ENCODE assay signal across 24 cellular contexts in genomic region chr16:89398924-89399323, GRCh38.
A peak's percentile ranks its signal among the peaks of the same experiment; 100 is the strongest.
DNase-seq lines count a peak whose midpoint lies in the region; ATAC-seq, FAIRE-seq and TF ChIP-seq lines count a peak whose summit lies in the region.
"Had no signal": no experiment of that assay in that cellular context is flagged by ENCODE, and none has a peak within 500 bp of the region (broad histone marks: within the 10 kb centered on the region; RNA-seq: fewer than 3 reads in every experiment).

No MANE protein-coding gene starts in this region.

- peaks cover 32 to 43% of the 10 kb centered on the region in 2 donors for H3K4me1 ChIP-seq in kidney (ENCODE audit: control insufficient read depth in 1 of 2, insufficient read depth in 1 of 2, low read depth in 1 of 2, low read length in 2 of 2)
- H3K4me1 ChIP-seq: breast epithelium had no signal

- CTCF ChIA-PET in activated CD8-positive, alpha-beta T cell treated with anti-CD3 and anti-CD28 coated beads, Interleukin-2, amount 10 ng/mL, durations not matched to agents 7 days and 5 days (lab: Charles Lee) = no interaction called here

- H3K36me3 ChIP-seq in kidney (ENCODE audit: control insufficient read depth in 1 of 2, insufficient read depth in 2 of 2, low read length in 2 of 2) = no peaks in the 10 kb centered on the region
- H3K36me3 ChIP-seq: breast epithelium, sigmoid colon, vagina had no signal

- peak overlapping the region in 1 of 2 donors; percentile 26 for H3K9ac ChIP-seq in kidney (ENCODE audit: low read length in 2 of 2)
- H3K9ac ChIP-seq: KMS-11 had no signal

- no peak overlapping the region for H3K4me3 Mint-ChIP-seq in activated CD8-positive, alpha-beta T cell treated with anti-CD3 and anti-CD28 coated beads, Interleukin-2, amount 10 ng/mL, durations not matched to agents 7 days and 5 days
- no peak overlapping the region for H3K4me3 Mint-ChIP-seq in stimulated activated effector memory CD8-positive, alpha-beta T cell treated with anti-CD3 and anti-CD28 coated beads, Interleukin-12 subunit alpha, Interleukin-12 subunit beta, amount 100 ng/mL, for 72 hours

- H3K27ac Mint-ChIP-seq in activated naive CD4-positive, alpha-beta T cell treated with anti-CD3 and anti-CD28 coated beads, Interleukin-2, amount 50 U/mL, for 72 hours = peak overlapping the region; percentile 68 to 88
- H3K27ac Mint-ChIP-seq in activated CD8-positive, alpha-beta T cell treated with anti-CD3 and anti-CD28 coated beads, Interleukin-2, amount 10 ng/mL, durations not matched to agents 7 days and 5 days = peak overlapping the region; percentile 74
- peak overlapping the region; percentile 89 for H3K27ac Mint-ChIP-seq in stimulated activated effector memory CD8-positive, alpha-beta T cell treated with anti-CD3 and anti-CD28 coated beads, Interleukin-12 subunit alpha, Interleukin-12 subunit beta, amount 100 ng/mL, for 72 hours

- intact Hi-C loops in kidney (cut with DNase I) = no loop called here

- no peaks in the 10 kb centered on the region for H3K27me3 Mint-ChIP-seq in activated CD8-positive, alpha-beta T cell treated with anti-CD3 and anti-CD28 coated beads, Interleukin-2, amount 10 ng/mL, durations not matched to agents 7 days and 5 days (ENCODE audit: low read depth)

- no peaks in the 10 kb centered on the region for H3K9me3 ChIP-seq in kidney (ENCODE audit: control insufficient read depth in 1 of 2, low read length in 2 of 2)
- H3K9me3 ChIP-seq: breast epithelium, Caco-2, sigmoid colon, vagina had no signal

- no peak overlapping the region for H3K4me3 ChIP-seq in kidney (ENCODE audit: low read length in 2 of 2)
- H3K4me3 ChIP-seq: breast epithelium, sigmoid colon, vagina had no signal

- H3K27ac ChIP-seq in kidney (ENCODE audit: low read depth in 2 of 2, low read length in 2 of 2) = no peak overlapping the region
- H3K27ac ChIP-seq: breast epithelium, KMS-11, sigmoid colon, vagina had no signal

- peaks cover 51% of the 10 kb centered on the region for H3K4me1 Mint-ChIP-seq in activated CD8-positive, alpha-beta T cell treated with anti-CD3 and anti-CD28 coated beads, Interleukin-2, amount 10 ng/mL, durations not matched to agents 7 days and 5 days (ENCODE audit: low read depth)
- peaks cover 63% of the 10 kb centered on the region for H3K4me1 Mint-ChIP-seq in stimulated activated effector memory CD8-positive, alpha-beta T cell treated with anti-CD3 and anti-CD28 coated beads, Interleukin-12 subunit alpha, Interleukin-12 subunit beta, amount 100 ng/mL, for 72 hours

- FAIRE-seq in kidney (lab: Jason Lieb, UNC) (no peak), RCC 7860 (lab: Jason Lieb, UNC) (no peak)
- FAIRE-seq: GM18507, H54 had no signal

- peaks cover 0 to 7% of the 10 kb centered on the region in 2 donors for H3K36me3 Mint-ChIP-seq in activated naive CD4-positive, alpha-beta T cell treated with anti-CD3 and anti-CD28 coated beads, Interleukin-2, amount 50 U/mL, for 72 hours
- H3K36me3 Mint-ChIP-seq in activated CD8-positive, alpha-beta T cell treated with anti-CD3 and anti-CD28 coated beads, Interleukin-2, amount 10 ng/mL, durations not matched to agents 7 days and 5 days (ENCODE audit: low read depth) = peaks cover 19% of the 10 kb centered on the region
- peaks cover 64% of the 10 kb centered on the region for H3K36me3 Mint-ChIP-seq in stimulated activated effector memory CD8-positive, alpha-beta T cell treated with anti-CD3 and anti-CD28 coated beads, Interleukin-12 subunit alpha, Interleukin-12 subunit beta, amount 100 ng/mL, for 72 hours

- no peak for DNase-seq in activated naive CD4-positive, alpha-beta T cell treated with anti-CD3 and anti-CD28 coated beads, Interleukin-2, amount 50 U/mL, for 72 hours (ENCODE audit: low spot score in 2 of 2)
- DNase-seq in activated naive CD4-positive, alpha-beta T cell treated with anti-CD3 and anti-CD28 coated beads, Interleukin-2, amount 50 U/mL, for 16 hours = no peak
- no peak for DNase-seq in activated CD8-positive, alpha-beta T cell treated with anti-CD3 and anti-CD28 coated beads, Interleukin-2, amount 10 ng/mL, durations not matched to agents 7 days and 5 days
- DNase-seq in kidney = peak; percentile 29
- DNase-seq in stimulated activated effector memory CD8-positive, alpha-beta T cell treated with anti-CD3 and anti-CD28 coated beads, Interleukin-12 subunit alpha, Interleukin-12 subunit beta, amount 100 ng/mL, for 72 hours (ENCODE audit: low spot score in 2 of 2) = no peak
- DNase-seq in SKM-1 treated with dmso at 0.1 percent for 144 hours (lab: John Stamatoyannopoulos, UW; ENCODE audit: unreplicated experiment) = no peak
- no peak for DNase-seq in HK-2 (ENCODE audit: unreplicated experiment)
- no peak for DNase-seq in RCC 7860 (ENCODE audit: low spot score)
- DNase-seq: activated CD4-positive, CD25-positive, alpha-beta regulatory T cell; activated naive CD4-positive, alpha-beta T cell treated with Interleukin-2 at 50 U/mL for 16 hours; Caco-2; dermis blood vessel endothelial cell; foreskin melanocyte; midbrain; NCI-H2081; NCI-H524; sigmoid colon; stimulated activated CD4-positive, alpha-beta T cell treated with anti-CD3 and anti-CD28 coated beads, Interleukin-2, amount 100 ng/mL, for 24 hours had no signal

- no peaks in the 10 kb centered on the region for H3K9me3 Mint-ChIP-seq in activated naive CD4-positive, alpha-beta T cell treated with anti-CD3 and anti-CD28 coated beads, Interleukin-2, amount 50 U/mL, for 72 hours
- no peaks in the 10 kb centered on the region for H3K9me3 Mint-ChIP-seq in activated CD8-positive, alpha-beta T cell treated with anti-CD3 and anti-CD28 coated beads, Interleukin-2, amount 10 ng/mL, durations not matched to agents 7 days and 5 days (ENCODE audit: insufficient read depth)
- H3K9me3 Mint-ChIP-seq in stimulated activated effector memory CD8-positive, alpha-beta T cell treated with anti-CD3 and anti-CD28 coated beads, Interleukin-12 subunit alpha, Interleukin-12 subunit beta, amount 100 ng/mL, for 72 hours = no peaks in the 10 kb centered on the region

- POLR2A ChIA-PET in activated CD8-positive, alpha-beta T cell treated with anti-CD3 and anti-CD28 coated beads, Interleukin-2, amount 10 ng/mL, durations not matched to agents 7 days and 5 days (lab: Charles Lee) = no interaction called here

- TF ChIP-seq CTCF in kidney (IDR thresholded peaks at IDR 0.05; ENCODE audit: borderline replicate concordance, extremely low read depth, insufficient read depth) = no peak

- ATAC-seq in activated naive CD4-positive, alpha-beta T cell treated with anti-CD3 and anti-CD28 coated beads, Interleukin-2, amount 50 U/mL, for 72 hours = no peak
- no peak for ATAC-seq in activated CD8-positive, alpha-beta T cell treated with anti-CD3 and anti-CD28 coated beads, Interleukin-2, amount 10 ng/mL, durations not matched to agents 7 days and 5 days
- no peak for ATAC-seq in stimulated activated effector memory CD8-positive, alpha-beta T cell treated with anti-CD3 and anti-CD28 coated beads, Interleukin-12 subunit alpha, Interleukin-12 subunit beta, amount 100 ng/mL, for 72 hours
- ATAC-seq: Right ventricle myocardium inferior had no signal
